In genomic region chr22:23888615-23889401, GRCh38 we compare ENCODE assay signal across 1 cellular context.
TF ChIP-seq lines count a peak whose summit lies in the region.

No MANE protein-coding gene starts in this region.

TF ChIP-seq in GM12878, 131 proteins besides CTCF, POLR2A, EP300 and RAD21:
- TF ChIP-seq TCF7 (IDR thresholded peaks at IDR 0.05; ENCODE audit: borderline replicate concordance) (no peak), ZNF24 (IDR thresholded peaks at IDR 0.05) (no peak), ZNF384 (IDR thresholded peaks at IDR 0.05; ENCODE audit: borderline replicate concordance, low read depth, low read length) (no peak), KAT2A (conservative IDR thresholded peaks at IDR 0.05; ENCODE audit: control insufficient read depth, low read depth, low read length) (no peak), GATAD2B (conservative IDR thresholded peaks at IDR 0.05; ENCODE audit: low read depth) (no peak), IRF4 (IDR thresholded peaks at IDR 0.05; ENCODE audit: low read depth, low read length) (no peak), HDGF (IDR thresholded peaks at IDR 0.05) (no peak), TCF12 (IDR thresholded peaks at IDR 0.05; ENCODE audit: low read depth, low read length) (no peak), IKZF1 (conservative IDR thresholded peaks at IDR 0.05) (no peak), SREBF2 (IDR thresholded peaks at IDR 0.05; ENCODE audit: low read length) (no peak), STAT3 (IDR thresholded peaks at IDR 0.05; ENCODE audit: low read depth, low read length) (no peak), CREM (IDR thresholded peaks at IDR 0.05; ENCODE audit: low read depth) (no peak), SUZ12 (IDR thresholded peaks at IDR 0.05; ENCODE audit: unreplicated experiment) (no peak), CEBPB (IDR thresholded peaks at IDR 0.05; ENCODE audit: borderline replicate concordance in 1 of 2, low read depth in 2 of 2, low read length in 2 of 2) (no peak), TCF3 (IDR thresholded peaks at IDR 0.05; ENCODE audit: borderline replicate concordance, insufficient read depth, low read depth, low read length) (no peak), SMAD1 (IDR thresholded peaks at IDR 0.05; ENCODE audit: low read depth, partially characterized antibody) (no peak)
